In genomic region chr14:89340782-89341181, GRCh38 we compare ENCODE assay signal across 21 cellular contexts.
DNase-seq lines count a peak whose midpoint lies in the region; ATAC-seq and TF ChIP-seq lines count a peak whose summit lies in the region.
"Had no signal": no experiment of that assay in that cellular context is flagged by ENCODE, and none has a peak within 500 bp of the region (broad histone marks: within the 10 kb centered on the region; RNA-seq: fewer than 3 reads in every experiment).

No MANE protein-coding gene starts in this region.

- H2BK12ac ChIP-seq in H9 (ENCODE audit: insufficient read length, low read depth, low read length) = no peak overlapping the region

- peaks cover 0 to 4% (median 0%) of the 10 kb centered on the region in 11 experiments; a peak in 4 of 22 replicates for H3K9me3 ChIP-seq in BLaER1 treated with 17β-estradiol and CSF1 and Interleukin-3, amounts not matched to agents 10 nM and 100 nM (replicated peaks in 1 of 11)
- H3K9me3 ChIP-seq in H9 (ENCODE audit: control insufficient read depth, low read depth, low read length) (no peaks in the 10 kb centered on the region), psoas muscle (no peaks in the 10 kb centered on the region), colonic mucosa (no peaks in the 10 kb centered on the region)
- H3K9me3 ChIP-seq: Peyer's patch, thoracic aorta had no signal

- no peak overlapping the region for H3K4ac ChIP-seq in H9 (ENCODE audit: low read depth, low read length)

- no peaks in the 10 kb centered on the region for H3K79me1 ChIP-seq in H9 (ENCODE audit: insufficient read depth, low read depth, low read length, poor library complexity, severe bottlenecking)

- H3K9me3 Mint-ChIP-seq in H9 = no peaks in the 10 kb centered on the region; a peak in 1 of 5 replicates
- H3K9me3 Mint-ChIP-seq in endothelial cell (ENCODE audit: unreplicated experiment) = no peaks in the 10 kb centered on the region
- H3K9me3 Mint-ChIP-seq: activated T-cell treated with anti-CD3 and anti-CD28 coated beads, Interleukin-2, amount 50 U/mL, for 4 hours had no signal

- H3K27me3 Mint-ChIP-seq in H9 (ENCODE audit: low read depth) = no peaks in the 10 kb centered on the region; the same call in 1 of the 2 replicates
- H3K27me3 Mint-ChIP-seq in endothelial cell (ENCODE audit: unreplicated experiment) = peaks cover 13% of the 10 kb centered on the region

- H2BK20ac ChIP-seq in H9 (ENCODE audit: low read depth, low read length, poor library complexity, severe bottlenecking) = no peak overlapping the region

- no peak overlapping the region for H3K14ac ChIP-seq in H9 (ENCODE audit: insufficient read depth, low read length)

- H3K4me3 Mint-ChIP-seq in H9 = no peak overlapping the region
- H3K4me3 Mint-ChIP-seq in endothelial cell (ENCODE audit: unreplicated experiment) = no peak overlapping the region
- H3K4me3 Mint-ChIP-seq: activated T-cell treated with anti-CD3 and anti-CD28 coated beads, Interleukin-2, amount 50 U/mL, for 4 hours had no signal

- intact Hi-C loops in psoas muscle (cut with DNase I) = loop anchor here (5.0 kb wide), 2 partner anchors 33 to 38 kb away; no protein-coding TSS in a partner anchor
- intact Hi-C loops in colonic mucosa (cut with DNase I) = no loop called here

- peak overlapping the region in 9 of 11 experiments; percentile 61 to 83 (median 75); a peak in 18 of 22 replicates for H3K27ac ChIP-seq in BLaER1 treated with 17β-estradiol and CSF1 and Interleukin-3, amounts not matched to agents 10 nM and 100 nM
- no peak overlapping the region for H3K27ac ChIP-seq in H9 (ENCODE audit: insufficient read length, low read depth, low read length)
- H3K27ac ChIP-seq in psoas muscle = peak overlapping the region; percentile 36
- no peak overlapping the region for H3K27ac ChIP-seq in colonic mucosa
- H3K27ac ChIP-seq: HL-60, thoracic aorta had no signal

- no peak overlapping the region for H4K8ac ChIP-seq in H9 (replicated peaks; ENCODE audit: insufficient read length, low read depth, low read length)

- H4K20me1 ChIP-seq in BLaER1 treated with 17β-estradiol and CSF1 and Interleukin-3, amounts not matched to agents 10 nM and 100 nM = peaks cover 0 to 59% (median 0%) of the 10 kb centered on the region in 11 experiments; a peak in 4 of 22 replicates
- no peaks in the 10 kb centered on the region for H4K20me1 ChIP-seq in H9 (ENCODE audit: control insufficient read depth, insufficient read depth, insufficient read length)

- no peak overlapping the region for H2BK15ac ChIP-seq in H9 (ENCODE audit: low read depth, low read length)

- no peak overlapping the region for H3K18ac ChIP-seq in H9 (ENCODE audit: insufficient read length, low read depth, low read length)

- peak overlapping the region in 1 of 11 experiments; percentile 75; a peak in 2 of 22 replicates for H3K9ac ChIP-seq in BLaER1 treated with 17β-estradiol and CSF1 and Interleukin-3, amounts not matched to agents 10 nM and 100 nM
- H3K9ac ChIP-seq in H9 (ENCODE audit: extremely low read depth, insufficient read length, low read length) (no peak overlapping the region), colonic mucosa (ENCODE audit: low read depth in 2 of 2, low read length in 2 of 2) (no peak overlapping the region)

- no peak overlapping the region for H3K23ac ChIP-seq in H9 (ENCODE audit: insufficient read length, low read depth, low read length)

- peak overlapping the region; percentile 78 to 97 (median 92) for H3K4me2 ChIP-seq in BLaER1 treated with 17β-estradiol and CSF1 and Interleukin-3, amounts not matched to agents 10 nM and 100 nM
- H3K4me2 ChIP-seq in H9 (ENCODE audit: insufficient read depth, insufficient read length, low read length) = no peak overlapping the region

- peaks cover 17% of the 10 kb centered on the region; the same call in 1 of the 2 replicates for H3K79me2 ChIP-seq in H9 (ENCODE audit: insufficient read depth, low read length)

- no peak for TF ChIP-seq CTCF in H9 (conservative IDR thresholded peaks at IDR 0.05)
- no peak for TF ChIP-seq CTCF in endothelial cell (IDR thresholded peaks at IDR 0.05; ENCODE audit: unreplicated experiment)
- no peak for TF ChIP-seq CTCF in psoas muscle (IDR thresholded peaks at IDR 0.05)
- TF ChIP-seq CTCF in colonic mucosa (IDR thresholded peaks at IDR 0.05) = no peak

- no peak overlapping the region for H2AK5ac ChIP-seq in H9 (ENCODE audit: insufficient read length, low read length)

- H3K4me1 ChIP-seq in BLaER1 treated with 17β-estradiol and CSF1 and Interleukin-3, amounts not matched to agents 10 nM and 100 nM = peaks cover 29 to 46% (median 38%) of the 10 kb centered on the region in 10 experiments
- H3K4me1 ChIP-seq in H9 (ENCODE audit: insufficient read depth, low read length) (peaks cover 25% of the 10 kb centered on the region), psoas muscle (peaks cover 46% of the 10 kb centered on the region), colonic mucosa (peaks cover 4% of the 10 kb centered on the region)

- no peak overlapping the region for H2AFZ ChIP-seq in H9 (ENCODE audit: low read length)

- H3K4me1 Mint-ChIP-seq in H9 (peaks cover 73 to 82% of the 10 kb centered on the region in 2 experiments), endothelial cell (ENCODE audit: unreplicated experiment) (peaks cover 62% of the 10 kb centered on the region)

- H3K36me3 Mint-ChIP-seq in H9 (ENCODE audit: insufficient read depth in 1 of 3, low read depth in 3 of 3) (peaks cover 21 to 29% (median 23%) of the 10 kb centered on the region in 3 experiments), endothelial cell (ENCODE audit: low read depth, unreplicated experiment) (peaks cover 21% of the 10 kb centered on the region)

- no peaks in the 10 kb centered on the region for H3K23me2 ChIP-seq in H9 (ENCODE audit: insufficient read length, low read depth, low read length, poor library complexity, severe bottlenecking)

- H2BK5ac ChIP-seq in H9 (ENCODE audit: insufficient read length, low read length) = no peak overlapping the region

- no peak for ATAC-seq in psoas muscle
- ATAC-seq: activated T-cell treated with anti-CD3 and anti-CD28 coated beads, Interleukin-2, amount 50 U/mL, for 4 hours; K562 had no signal

- H3K27ac Mint-ChIP-seq in H9 (peak overlapping the region in 2 of 3 experiments; percentile 0 to 89; a peak in 5 of 7 replicates), endothelial cell (ENCODE audit: unreplicated experiment) (peak overlapping the region; percentile 62)

- H4K91ac ChIP-seq in H9 (ENCODE audit: insufficient read length, low read depth, low read length) = no peak overlapping the region

- H3K27me3 ChIP-seq in BLaER1 treated with 17β-estradiol and CSF1 and Interleukin-3, amounts not matched to agents 10 nM and 100 nM = no peaks in the 10 kb centered on the region
- H3K27me3 ChIP-seq in H9 (ENCODE audit: insufficient read depth, low read length) = no peaks in the 10 kb centered on the region
- no peaks in the 10 kb centered on the region for H3K27me3 ChIP-seq in psoas muscle (ENCODE audit: insufficient read depth in 3 of 3, low read length in 2 of 3)
- H3K27me3 ChIP-seq in colonic mucosa = no peaks in the 10 kb centered on the region
- H3K27me3 ChIP-seq: Peyer's patch had no signal

- H3K4me3 ChIP-seq in BLaER1 treated with 17β-estradiol and CSF1 and Interleukin-3, amounts not matched to agents 10 nM and 100 nM = no peak overlapping the region
- no peak overlapping the region for H3K4me3 ChIP-seq in psoas muscle
- H3K4me3 ChIP-seq in colonic mucosa = no peak overlapping the region
- H3K4me3 ChIP-seq: K562, Peyer's patch, thoracic aorta had no signal

- H2BK120ac ChIP-seq in H9 (ENCODE audit: low read depth, low read length, poor library complexity, severe bottlenecking) = no peak overlapping the region

- DNase-seq in H9 = no peak
- DNase-seq in endothelial cell (ENCODE audit: low spot score) = no peak
- DNase-seq in psoas muscle = no peak
- DNase-seq in HK-2 (ENCODE audit: unreplicated experiment) = no peak
- no peak for DNase-seq in RKO (ENCODE audit: low spot score)
- DNase-seq in colonic mucosa = no peak
- no peak for DNase-seq in stimulated activated CD4-positive, alpha-beta T cell treated with anti-CD3 and anti-CD28 coated beads, Interleukin-15, amount 100 ng/mL, for 24 hours
- DNase-seq: activated CD4-positive, alpha-beta T cell treated with anti-CD3 and anti-CD28 coated beads, Interleukin-2, amount 50 U/mL, for 4 hours; activated T-cell treated with anti-CD3 and anti-CD28 coated beads, Interleukin-2, amount 50 U/mL, for 4 hours; caudate nucleus; DMS 273 treated with DMSO at 0.1 percent for 48 hours; effector CD4-positive, alpha-beta T cell; GOT3; kidney; NCI-H1105; Peyer's patch; stimulated activated CD4-positive, alpha-beta T cell treated with anti-CD3 and anti-CD28 coated beads, Interleukin-2, amount 100 ng/mL, for 48 hours had no signal

- WGBS in H9 (ENCODE audit: extremely low coverage, insufficient read length, low lambda C conversion rate) = no CpG with 5 or more reads among the region's 7 CpGs
- 48 to 53% (median 49%) methylated on average over 7 of the region's 7 CpGs for WGBS in psoas muscle, 3 donors

- no peak overlapping the region for H3K56ac ChIP-seq in H9 (ENCODE audit: insufficient read length, low read depth, low read length)

- H3T11ph ChIP-seq in H9 (ENCODE audit: low read length) = no peak overlapping the region

- no peak overlapping the region for H4K5ac ChIP-seq in H9 (ENCODE audit: insufficient read length, low read depth, low read length)

- peaks cover 4 to 36% (median 13%) of the 10 kb centered on the region in 11 experiments; a peak in 21 of 22 replicates for H3K36me3 ChIP-seq in BLaER1 treated with 17β-estradiol and CSF1 and Interleukin-3, amounts not matched to agents 10 nM and 100 nM
- H3K36me3 ChIP-seq in psoas muscle (ENCODE audit: insufficient read depth in 1 of 2, low read depth in 1 of 2) (no peaks in the 10 kb centered on the region), colonic mucosa (no peaks in the 10 kb centered on the region)
- H3K36me3 ChIP-seq: Peyer's patch, thoracic aorta had no signal

Comparison
In these comparisons a context has a peak if more than half of its experiments do, and no peak if none do; other contexts are left out.
1. H3K27ac ChIP-seq: peak in BLaER1 treated with 17β-estradiol and CSF1 and Interleukin-3, amounts not matched to agents 10 nM and 100 nM (9 of 11) and psoas muscle (single experiment); none in H9 (single experiment) and colonic mucosa (single experiment).